7 cellular contexts compared by ENCODE assay signal in the genomic region with DNA sequence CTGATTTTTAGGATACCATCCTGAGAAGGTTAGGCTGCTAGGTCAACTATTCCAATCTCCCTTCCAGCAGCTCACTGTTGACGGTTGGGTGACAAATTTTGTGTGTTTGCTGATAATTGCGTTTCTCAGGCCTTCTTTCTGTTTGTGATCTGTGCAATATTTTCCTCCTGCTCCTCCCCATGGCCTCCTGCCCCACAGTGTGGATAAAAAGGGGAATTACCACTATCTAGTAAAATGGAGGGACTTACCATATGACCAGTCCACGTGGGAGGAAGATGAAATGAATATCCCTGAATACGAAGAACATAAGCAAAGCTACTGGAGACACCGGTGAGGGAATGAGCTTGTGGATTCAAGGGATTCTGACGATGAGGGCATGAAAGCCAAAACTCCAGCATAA. TPM values are rescaled to one million over a fixed set of nuclear protein-coding genes. Genes with fewer than 3 reads are reported as not detected.
A peak's percentile ranks its signal among the peaks of the same experiment; 100 is the strongest.
DNase-seq lines count a peak whose midpoint lies in the region; ATAC-seq lines count a peak whose summit lies in the region.

No MANE protein-coding gene starts in this region.

- H3K4me1 ChIP-seq in mesenchymal stem cell (ENCODE audit: control insufficient read depth, insufficient read depth, low read depth, low read length) = no peaks in the 10 kb centered on the region

- H3K79me1 ChIP-seq in mesenchymal stem cell (replicated peaks; ENCODE audit: low read length, poor library complexity, severe bottlenecking) = peaks cover 55% of the 10 kb centered on the region

- no peak overlapping the region for H3K18ac ChIP-seq in mesenchymal stem cell (ENCODE audit: low read depth in 1 of 2, low read length in 2 of 2)

- H3K4me3 ChIP-seq in mesenchymal stem cell (ENCODE audit: insufficient read depth in 1 of 2, low read depth in 1 of 2, low read length in 2 of 2) = no peak overlapping the region

- no peak overlapping the region for H4K91ac ChIP-seq in mesenchymal stem cell (ENCODE audit: low read length)

- H3K23ac ChIP-seq in mesenchymal stem cell (ENCODE audit: low read length in 2 of 2) = no peak overlapping the region

- no peak overlapping the region for H2BK5ac ChIP-seq in mesenchymal stem cell (ENCODE audit: low read depth, low read length, poor library complexity, severe bottlenecking)

- peaks cover 80 to 88% of the 10 kb centered on the region in 2 experiments for H3K36me3 ChIP-seq in mesenchymal stem cell (ENCODE audit: control insufficient read depth in 1 of 2, insufficient read depth in 2 of 2, low read depth in 1 of 2, low read length in 2 of 2)

- DNase-seq in G401 (ENCODE audit: low spot score) = peak; percentile 56
- DNase-seq in NCI-H446 treated with DMSO at 0.1 percent for 48 hours (lab: John Stamatoyannopoulos, UW) = peak; percentile 17
- DNase-seq in dermis blood vessel endothelial cell = peak; percentile 69
- peak; percentile 70 for DNase-seq in mesenchymal stem cell
- DNase-seq in SIG-M5 (lab: John Stamatoyannopoulos, UW) = no peak
- DNase-seq in DMS79 (lab: John Stamatoyannopoulos, UW) = no peak

- WGBS in mesenchymal stem cell = 82% methylated on average over 4 of the region's 6 CpGs

- H3K27ac ChIP-seq in mesenchymal stem cell (ENCODE audit: low read length, poor library complexity, severe bottlenecking) = no peak overlapping the region

- H2BK12ac ChIP-seq in mesenchymal stem cell (ENCODE audit: low read length in 2 of 2) = no peak overlapping the region

- no peak overlapping the region for H2BK120ac ChIP-seq in mesenchymal stem cell (ENCODE audit: low read depth, low read length)

- no peak overlapping the region for H2AFZ ChIP-seq in mesenchymal stem cell (ENCODE audit: low read depth, low read length)

- H2BK15ac ChIP-seq in mesenchymal stem cell (ENCODE audit: low read depth, poor library complexity, severe bottlenecking) = no peak overlapping the region

- H3K9ac ChIP-seq in mesenchymal stem cell (ENCODE audit: low read length) = peak overlapping the region; percentile 54

- H3K27me3 ChIP-seq in mesenchymal stem cell (ENCODE audit: control insufficient read depth in 1 of 2, insufficient read depth in 1 of 2, low read length in 2 of 2) = no peaks in the 10 kb centered on the region

- in situ Hi-C loops in G401 (cut with HindIII; ENCODE audit: low sequenced_read_pairs) = no loop called here

- H2AK5ac ChIP-seq in mesenchymal stem cell (ENCODE audit: low read length, severe bottlenecking) = no peak overlapping the region

- no peak overlapping the region for H3K14ac ChIP-seq in mesenchymal stem cell (ENCODE audit: low read length in 2 of 2)

- no peak overlapping the region for H4K8ac ChIP-seq in mesenchymal stem cell (ENCODE audit: low read length)

- no peak overlapping the region for H3K4me2 ChIP-seq in mesenchymal stem cell (ENCODE audit: low read length, poor library complexity, severe bottlenecking)

- H3K4ac ChIP-seq in mesenchymal stem cell (ENCODE audit: low read depth in 1 of 2, low read length in 2 of 2) = no peak overlapping the region

- ATAC-seq in HG02759 (IDR thresholded peaks at IDR 0.05; ENCODE audit: unreplicated experiment) = no peak

- no peaks in the 10 kb centered on the region for H3K9me3 ChIP-seq in mesenchymal stem cell (ENCODE audit: control insufficient read depth, low read length)

RNA-seq across cellular contexts. Expression of a gene that starts 9.2 kb away (rescaled TPM):
- total RNA-seq in G401 (2014; rRNA removed; shearing (Covaris generic)) = 34.1 and 41.5 TPM in 2 replicates
- 108 and 132 TPM in 2 replicates for total RNA-seq in dermis blood vessel endothelial cell
- polyA plus RNA-seq in mesenchymal stem cell (2013, experiment 1 of 2) = 56.3 TPM
- polyA plus RNA-seq in mesenchymal stem cell (2013, experiment 2 of 2) = 50.2 TPM

RNA-seq across cellular contexts. Expression of a gene that starts 18.3 kb away (rescaled TPM):
- 3.5 and 16.7 TPM in 2 replicates for total RNA-seq in G401 (2014; rRNA removed; shearing (Covaris generic))
- total RNA-seq in dermis blood vessel endothelial cell = 1.6 and 3.1 TPM in 2 replicates
- 0.39 TPM for polyA plus RNA-seq in mesenchymal stem cell (2013, experiment 1 of 2)
- polyA plus RNA-seq in mesenchymal stem cell (2013, experiment 2 of 2) = 0.38 TPM

RNA-seq across cellular contexts. Expression of a gene that starts 31.9 kb away (rescaled TPM):
- 0.49 TPM in 1 of 2 replicates, not detected in the other for total RNA-seq in G401 (2014; rRNA removed; shearing (Covaris generic))
- total RNA-seq in dermis blood vessel endothelial cell = 0.05 and 0.68 TPM in 2 replicates
- polyA plus RNA-seq in mesenchymal stem cell (2013, experiment 1 of 2) = 1.5 TPM
- polyA plus RNA-seq in mesenchymal stem cell (2013, experiment 2 of 2) = 0.95 TPM

RNA-seq across cellular contexts. Expression of a gene that starts 34.0 kb away (rescaled TPM):
- total RNA-seq in G401 (2014; rRNA removed; shearing (Covaris generic)) = 6.1 and 7.8 TPM in 2 replicates
- total RNA-seq in dermis blood vessel endothelial cell = 46.1 and 67.5 TPM in 2 replicates
- 267 TPM for polyA plus RNA-seq in mesenchymal stem cell (2013, experiment 1 of 2)
- polyA plus RNA-seq in mesenchymal stem cell (2013, experiment 2 of 2) = 276 TPM

RNA-seq across cellular contexts. Expression of a gene that starts 34.2 kb away (rescaled TPM):
- 25.4 and 29.3 TPM in 2 replicates for total RNA-seq in G401 (2014; rRNA removed; shearing (Covaris generic))
- total RNA-seq in dermis blood vessel endothelial cell = 17.4 and 21.8 TPM in 2 replicates
- 24.6 TPM for polyA plus RNA-seq in mesenchymal stem cell (2013, experiment 1 of 2)
- 23.1 TPM for polyA plus RNA-seq in mesenchymal stem cell (2013, experiment 2 of 2)

Comparison
In these comparisons a context has a peak if more than half of its experiments do, and no peak if none do; other contexts are left out.
1. DNase-seq: peak in G401 (single experiment), NCI-H446 treated with DMSO at 0.1 percent for 48 hours (single experiment), dermis blood vessel endothelial cell (single experiment) and mesenchymal stem cell (single experiment); none in SIG-M5 (single experiment) and DMS79 (single experiment).